In genomic region chrX:30679369-30679768, GRCh38 we compare ENCODE assay signal across 1 cellular context.
TF ChIP-seq lines count a peak whose summit lies in the region.

No MANE protein-coding gene starts in this region.

TF ChIP-seq in HepG2, 621 proteins besides CTCF, POLR2A, EP300 and RAD21 (continued from another document and continues in another):
- TF ChIP-seq ZNF281 (CRISPR knock-in tag; IDR thresholded peaks at IDR 0.05; ENCODE audit: borderline replicate concordance) (peak; percentile 96), BCL6 (CRISPR knock-in tag; IDR thresholded peaks at IDR 0.05) (peak; percentile 53; the same call in 1 of the 2 replicates), DRAP1 (CRISPR knock-in tag; IDR thresholded peaks at IDR 0.05) (peak; percentile 26; the same call in 1 of the 2 replicates), FOXP4 (CRISPR knock-in tag; IDR thresholded peaks at IDR 0.05) (peak; percentile 50), CSRNP2 (CRISPR knock-in tag; conservative IDR thresholded peaks at IDR 0.05; ENCODE audit: low read depth) (no peak), ZNF558 (CRISPR knock-in tag; IDR thresholded peaks at IDR 0.05; ENCODE audit: borderline replicate concordance) (no peak), NCOA2 (CRISPR knock-in tag; IDR thresholded peaks at IDR 0.05) (peak; percentile 86), KDM6A (CRISPR knock-in tag; IDR thresholded peaks at IDR 0.05; ENCODE audit: low read depth) (peak; percentile 79), ZFP62 (CRISPR knock-in tag; IDR thresholded peaks at IDR 0.05) (no peak), NFIC (IDR thresholded peaks at IDR 0.05; ENCODE audit: low read length) (peak; percentile 67; the same call in 1 of the 2 replicates), MED1 (CRISPR knock-in tag; IDR thresholded peaks at IDR 0.05) (peak; percentile 79), FOXA3 (CRISPR knock-in tag; IDR thresholded peaks at IDR 0.05) (peak; percentile 76), RARA (CRISPR knock-in tag; IDR thresholded peaks at IDR 0.05) (peak; percentile 52; the same call in 1 of the 2 replicates), ASH2L (IDR thresholded peaks at IDR 0.05; ENCODE audit: insufficient read length, low read depth, low read length) (peak; percentile 29), HNF1A (IDR thresholded peaks at IDR 0.05; ENCODE audit: low read depth) (peak; percentile 82), HNF1A (CRISPR knock-in tag; IDR thresholded peaks at IDR 0.05; ENCODE audit: borderline replicate concordance) (peak; percentile 84; the same call in 1 of the 2 replicates), PHF21A (CRISPR knock-in tag; IDR thresholded peaks at IDR 0.05) (peak; percentile 56; the same call in 1 of the 2 replicates), HMG20A (CRISPR knock-in tag; IDR thresholded peaks at IDR 0.05; ENCODE audit: borderline replicate concordance) (peak; percentile 59; the same call in 1 of the 2 replicates), HNF4A (CRISPR knock-in tag; IDR thresholded peaks at IDR 0.05) (peak; percentile 80), NR0B2 (CRISPR knock-in tag; IDR thresholded peaks at IDR 0.05) (no peak), ZBTB33 (CRISPR knock-in tag; IDR thresholded peaks at IDR 0.05) (no peak), ZNF589 (CRISPR knock-in tag; conservative IDR thresholded peaks at IDR 0.05) (no peak), FOXP1 (IDR thresholded peaks at IDR 0.05) (no peak), FOXP1 (CRISPR knock-in tag; IDR thresholded peaks at IDR 0.05) (peak; percentile 72; the same call in 1 of the 2 replicates), HDAC2 (CRISPR knock-in tag; IDR thresholded peaks at IDR 0.05) (0 out of 2 replicates have a peak, but pooled peaks have one; percentile 14), CREB1 (IDR thresholded peaks at IDR 0.05) (no peak), CREB1 (CRISPR knock-in tag; IDR thresholded peaks at IDR 0.05) (peak; percentile 38), ZNF362 (CRISPR knock-in tag; IDR thresholded peaks at IDR 0.05; ENCODE audit: borderline replicate concordance) (no peak), TCF7 (IDR thresholded peaks at IDR 0.05; ENCODE audit: low read depth) (peak; percentile 52; the same call in 1 of the 2 replicates), ATRX (CRISPR knock-in tag; IDR thresholded peaks at IDR 0.05; ENCODE audit: borderline replicate concordance) (no peak), GATAD2A (CRISPR knock-in tag; IDR thresholded peaks at IDR 0.05) (peak; percentile 62), RAD51 (IDR thresholded peaks at IDR 0.05; ENCODE audit: borderline replicate concordance) (no peak), CEBPG (CRISPR knock-in tag; IDR thresholded peaks at IDR 0.05) (peak; percentile 33), NR2F6 (IDR thresholded peaks at IDR 0.05) (peak; percentile 24; the same call in 1 of the 2 replicates), NR2F6 (CRISPR knock-in tag; IDR thresholded peaks at IDR 0.05) (peak; percentile 45; the same call in 1 of the 2 replicates), GMEB1 (CRISPR knock-in tag; IDR thresholded peaks at IDR 0.05; ENCODE audit: borderline replicate concordance) (no peak), ATF7 (IDR thresholded peaks at IDR 0.05) (no peak), ATF7 (CRISPR knock-in tag; IDR thresholded peaks at IDR 0.05) (no peak), ZMYM2 (CRISPR knock-in tag; IDR thresholded peaks at IDR 0.05) (peak; percentile 20; the same call in 1 of the 2 replicates)
